28 cellular contexts compared by ENCODE assay signal in genomic region chr2:25966531-25967265, GRCh38. TPM values are rescaled to one million over a fixed set of nuclear protein-coding genes. Genes with fewer than 3 reads are reported as not detected.
DNase-seq lines count a peak whose midpoint lies in the region; TF ChIP-seq lines count a peak whose summit lies in the region.
"Had no signal": no experiment of that assay in that cellular context is flagged by ENCODE, and none has a peak within 500 bp of the region (broad histone marks: within the 10 kb centered on the region; RNA-seq: fewer than 3 reads in every experiment).

No MANE protein-coding gene starts in this region.

- peaks cover 2% of the 10 kb centered on the region for H3K36me3 Mint-ChIP-seq in T-helper 2 cell treated with Interferon-gamma antibody and Interleukin-4, amounts not matched to agents 5 μg/mL and 100 μg/mL, for 36 hours (ENCODE audit: low read depth)
- H3K36me3 Mint-ChIP-seq: activated naive CD4-positive, alpha-beta T cell treated with anti-CD3 and anti-CD28 coated beads, Interleukin-2, amount 50 U/mL, for 24 hours; CD8-positive, alpha-beta memory T cell; naive B cell had no signal

- H3K27me3 ChIP-seq in prostate gland (replicated peaks; ENCODE audit: insufficient read depth) (no peaks in the 10 kb centered on the region), suprapubic skin (no peaks in the 10 kb centered on the region)
- H3K27me3 ChIP-seq: tibial artery had no signal

- TF ChIP-seq POLR2A in prostate gland (IDR thresholded peaks at IDR 0.05) (no peak), suprapubic skin (IDR thresholded peaks at IDR 0.05) (no peak)

- H3K4me3 Mint-ChIP-seq in T-helper 2 cell treated with Interferon-gamma antibody and Interleukin-4, amounts not matched to agents 5 μg/mL and 100 μg/mL, for 36 hours = no peak overlapping the region
- H3K4me3 Mint-ChIP-seq: activated naive CD4-positive, alpha-beta T cell treated with anti-CD3 and anti-CD28 coated beads, Interleukin-2, amount 50 U/mL, for 24 hours; activated T-helper 17 cell treated with anti-CD3 and anti-CD28 coated beads, Interleukin-2, amount 50 U/mL, for 72 hours; CD8-positive, alpha-beta memory T cell; HFFc6; naive B cell; WTC11 had no signal

- H3K27me3 Mint-ChIP-seq in T-helper 2 cell treated with Interferon-gamma antibody and Interleukin-4, amounts not matched to agents 5 μg/mL and 100 μg/mL, for 36 hours (ENCODE audit: low read depth) = no peaks in the 10 kb centered on the region
- H3K27me3 Mint-ChIP-seq: activated naive CD4-positive, alpha-beta T cell treated with anti-CD3 and anti-CD28 coated beads, Interleukin-2, amount 50 U/mL, for 24 hours; activated T-helper 17 cell treated with anti-CD3 and anti-CD28 coated beads, Interleukin-2, amount 50 U/mL, for 72 hours; CD8-positive, alpha-beta memory T cell; naive B cell had no signal

- H3K27ac ChIP-seq in prostate gland (peak overlapping the region; percentile 67 to 74), suprapubic skin (no peak overlapping the region)
- H3K27ac ChIP-seq: tibial artery had no signal

- DNase-seq in NCI-H2196 (lab: John Stamatoyannopoulos, UW; ENCODE audit: unreplicated experiment) (peak; percentile 27), NCI-H2196 treated with DMSO at 0.1 percent for 48 hours (lab: John Stamatoyannopoulos, UW; ENCODE audit: unreplicated experiment) (no peak), LNCaP clone FGC (ENCODE audit: low read depth) (peak; percentile 88), cerebellar cortex (ENCODE audit: low spot score) (peak; percentile 88), prostate gland (ENCODE audit: low spot score) (peak; percentile 68), HPDE6-E6E7 (ENCODE audit: extremely low spot score) (no peak), suprapubic skin (ENCODE audit: low spot score in 2 of 2) (no peak)
- no peak for DNase-seq in T-helper 2 cell treated with Interferon-gamma antibody and Interleukin-4, amounts not matched to agents 5 μg/mL and 100 μg/mL, for 36 hours (ENCODE audit: low spot score)
- DNase-seq: 8988T; activated CD4-positive, alpha-beta T cell treated with anti-CD3 and anti-CD28 coated beads, Interleukin-2, amount 50 U/mL, for 48 hours; activated CD8-positive, alpha-beta memory T cell treated with anti-CD3 and anti-CD28 coated beads, Interleukin-2, amount 50 U/mL, for 4 hours; AML-193; CD8-positive, alpha-beta memory T cell; HFFc6; KG1; mesenchymal stem cell; naive B cell; NCI-H524 treated with DMSO at 0.1 percent for 48 hours; nucleus accumbens; retina; stimulated activated CD4-positive, alpha-beta T cell treated with anti-CD3 and anti-CD28 coated beads, Interleukin-12 subunit alpha, Interleukin-12 subunit beta, amount 100 ng/mL, for 4 hours; stimulated activated CD4-positive, alpha-beta T cell treated with anti-CD3 and anti-CD28 coated beads, Interleukin-4, amount 100 ng/mL, for 24 hours; stimulated activated naive CD4-positive, alpha-beta T cell; T-helper 9 cell; tibial artery had no signal

- H3K36me3 ChIP-seq in prostate gland = no peaks in the 10 kb centered on the region
- no peaks in the 10 kb centered on the region for H3K36me3 ChIP-seq in suprapubic skin
- H3K36me3 ChIP-seq: tibial artery had no signal

- TF ChIP-seq EP300 in suprapubic skin (IDR thresholded peaks at IDR 0.05) = no peak

- H3K27ac Mint-ChIP-seq in T-helper 2 cell treated with Interferon-gamma antibody and Interleukin-4, amounts not matched to agents 5 μg/mL and 100 μg/mL, for 36 hours = no peak overlapping the region
- H3K27ac Mint-ChIP-seq: activated naive CD4-positive, alpha-beta T cell treated with anti-CD3 and anti-CD28 coated beads, Interleukin-2, amount 50 U/mL, for 24 hours; activated T-helper 17 cell treated with anti-CD3 and anti-CD28 coated beads, Interleukin-2, amount 50 U/mL, for 72 hours; HFFc6 had no signal

- peaks cover 2% of the 10 kb centered on the region for H3K4me1 Mint-ChIP-seq in T-helper 2 cell treated with Interferon-gamma antibody and Interleukin-4, amounts not matched to agents 5 μg/mL and 100 μg/mL, for 36 hours (ENCODE audit: low read depth)
- H3K4me1 Mint-ChIP-seq: activated naive CD4-positive, alpha-beta T cell treated with anti-CD3 and anti-CD28 coated beads, Interleukin-2, amount 50 U/mL, for 24 hours; WTC11 had no signal

- intact Hi-C loops in prostate gland (cut with DNase I) = no loop called here

- no peaks in the 10 kb centered on the region for H3K9me3 Mint-ChIP-seq in T-helper 2 cell treated with Interferon-gamma antibody and Interleukin-4, amounts not matched to agents 5 μg/mL and 100 μg/mL, for 36 hours
- H3K9me3 Mint-ChIP-seq: activated naive CD4-positive, alpha-beta T cell treated with anti-CD3 and anti-CD28 coated beads, Interleukin-2, amount 50 U/mL, for 24 hours; activated T-helper 17 cell treated with anti-CD3 and anti-CD28 coated beads, Interleukin-2, amount 50 U/mL, for 72 hours; CD8-positive, alpha-beta memory T cell; HFFc6; naive B cell; WTC11 had no signal

- H3K4me3 ChIP-seq in LNCaP clone FGC (ENCODE audit: low read depth, low read length) = no peak overlapping the region
- H3K4me3 ChIP-seq in prostate gland = no peak overlapping the region
- no peak overlapping the region for H3K4me3 ChIP-seq in suprapubic skin
- H3K4me3 ChIP-seq: tibial artery had no signal

- TF ChIP-seq CTCF in LNCaP clone FGC (IDR thresholded peaks at IDR 0.05; ENCODE audit: control insufficient read depth, extremely low read depth, insufficient read depth) (peak; percentile 67), prostate gland (IDR thresholded peaks at IDR 0.05) (peak in 3 of 4 experiments; percentile 52 to 63 (median 61)), suprapubic skin (IDR thresholded peaks at IDR 0.05) (no peak)

- 34% methylated on average over 7 of the region's 7 CpGs for WGBS in prostate gland
- WGBS in suprapubic skin = 93% methylated on average over 7 of the region's 7 CpGs

- no peaks in the 10 kb centered on the region for H3K4me1 ChIP-seq in prostate gland (replicated peaks)
- H3K4me1 ChIP-seq in suprapubic skin = no peaks in the 10 kb centered on the region
- H3K4me1 ChIP-seq: tibial artery had no signal

- H3K9me3 ChIP-seq in prostate gland (no peaks in the 10 kb centered on the region), suprapubic skin (no peaks in the 10 kb centered on the region)
- H3K9me3 ChIP-seq: tibial artery had no signal

RNA-seq across cellular contexts. Expression of gene KIF3C, which starts 15.6 kb away (rescaled TPM):
- total RNA-seq in prostate gland (10 to 100 TPM in 1 of 2 donors, 1 to 10 TPM in 1; 2.6 to 24.4 TPM), suprapubic skin (1 to 10 TPM; 3.2 to 5.8 (median 4.7) TPM)

Comparison
In these comparisons a context has a peak if more than half of its experiments do, and no peak if none do; other contexts are left out.
1. DNase-seq: peak in NCI-H2196 (single experiment), LNCaP clone FGC (single experiment), cerebellar cortex (single experiment) and prostate gland (single experiment); none in NCI-H2196 treated with DMSO at 0.1 percent for 48 hours (single experiment), HPDE6-E6E7 (single experiment), T-helper 2 cell treated with Interferon-gamma antibody and Interleukin-4, amounts not matched to agents 5 μg/mL and 100 μg/mL, for 36 hours (single experiment) and suprapubic skin (0 of 2).
2. CTCF ChIP-seq: peak in LNCaP clone FGC (single experiment) and prostate gland (3 of 4); none in suprapubic skin (0 of 2).